In the genomic region with DNA sequence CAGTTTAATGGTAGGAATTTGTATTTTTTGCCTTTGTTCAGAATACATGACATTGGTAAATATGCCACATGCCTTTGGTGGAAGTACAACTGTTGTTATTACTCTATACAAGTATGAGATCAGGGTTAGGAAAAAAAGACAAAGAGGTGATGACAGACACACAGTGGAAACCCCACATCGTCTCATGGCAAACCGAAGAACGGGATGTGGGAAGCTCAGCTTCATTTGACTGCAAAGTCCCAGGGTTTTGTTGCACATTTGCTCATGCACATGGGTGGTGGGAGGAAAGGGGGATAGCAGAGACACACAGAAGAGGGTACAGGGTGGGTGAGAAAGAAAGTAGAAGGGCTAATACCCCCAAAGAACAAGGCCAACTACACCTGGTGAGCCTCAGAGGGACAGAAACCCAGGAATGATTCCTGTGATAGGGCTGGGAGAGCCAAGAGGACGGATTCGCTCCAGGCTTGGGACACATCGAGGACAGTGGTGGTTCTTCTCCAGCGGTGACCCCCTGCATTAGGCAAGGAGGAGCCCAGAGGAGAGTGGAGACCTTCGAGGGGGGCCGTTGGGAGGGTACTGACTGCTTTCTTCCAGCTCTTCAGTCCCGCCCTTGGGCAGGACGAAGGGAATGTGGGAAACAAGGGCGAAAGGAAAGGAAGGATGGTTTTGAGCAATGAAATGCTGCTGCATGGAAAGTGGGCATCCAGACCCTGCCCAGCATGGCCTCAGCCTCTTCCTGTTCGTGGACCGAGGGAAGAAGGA, we compare ENCODE assay signal across 10 cellular contexts. TPM values are rescaled to one million over a fixed set of nuclear protein-coding genes. Genes with fewer than 3 reads are reported as not detected.
DNase-seq lines count a peak whose midpoint lies in the region; ATAC-seq and TF ChIP-seq lines count a peak whose summit lies in the region.
"Had no signal": no experiment of that assay in that cellular context is flagged by ENCODE, and none has a peak within 500 bp of the region (broad histone marks: within the 10 kb centered on the region; RNA-seq: fewer than 3 reads in every experiment).

No MANE protein-coding gene starts in this region.

- peak overlapping the region; percentile 99 for H3K27ac Mint-ChIP-seq in activated CD8-positive, alpha-beta T cell treated with anti-CD3 and anti-CD28 coated beads, Interleukin-2, amount 10 ng/mL, durations not matched to agents 7 days and 5 days

- in situ Hi-C loops in KBM-7 (cut with MboI; ENCODE audit: low pct_unique_long_range_greater_than_20kb, low sequenced_read_pairs) = no loop called here

- H3K4me3 Mint-ChIP-seq in activated CD8-positive, alpha-beta T cell treated with anti-CD3 and anti-CD28 coated beads, Interleukin-2, amount 10 ng/mL, durations not matched to agents 7 days and 5 days = peak overlapping the region; percentile 71

- peak; percentile 41 for DNase-seq in stimulated activated CD4-positive, alpha-beta T cell treated with anti-CD3 and anti-CD28 coated beads, Interleukin-1b, Interleukin-23, amount 100 ng/mL, for 48 hours
- DNase-seq in stimulated activated CD4-positive, alpha-beta T cell treated with anti-CD3 and anti-CD28 coated beads, Interleukin-4, amount 100 ng/mL, for 1 hour = no peak
- peak; percentile 62 for DNase-seq in activated CD8-positive, alpha-beta T cell treated with anti-CD3 and anti-CD28 coated beads, Interleukin-2, amount 10 ng/mL, durations not matched to agents 7 days and 5 days
- DNase-seq in lower lobe of right lung (no peak), MV-4-11 (lab: John Stamatoyannopoulos, UW) (no peak), NCI-H446 treated with DMSO at 0.1 percent for 48 hours (lab: John Stamatoyannopoulos, UW) (no peak), KBM-7 (no peak), NCI-H82 (lab: John Stamatoyannopoulos, UW) (no peak)

- no peak for TF ChIP-seq CTCF in lower lobe of right lung (IDR thresholded peaks at IDR 0.05)

- H3K4me3 ChIP-seq in lower lobe of right lung = peak overlapping the region; percentile 7
- H3K4me3 ChIP-seq: psoas muscle had no signal

- H3K4me1 ChIP-seq in lower lobe of right lung = peaks cover 56% of the 10 kb centered on the region

- intact Hi-C loops in lower lobe of right lung (cut with DNase I) = no loop called here

- H3K27me3 ChIP-seq in lower lobe of right lung (ENCODE audit: low read depth) = no peaks in the 10 kb centered on the region

- CTCF ChIA-PET in activated CD8-positive, alpha-beta T cell treated with anti-CD3 and anti-CD28 coated beads, Interleukin-2, amount 10 ng/mL, durations not matched to agents 7 days and 5 days (lab: Charles Lee) = interaction anchor here (0.6 to 10.9 kb wide), 12 partner anchors 9 to 183 kb away, joined by 3 to 288 read pairs (median 10); a partner anchor contains a TSS

- H3K9me3 Mint-ChIP-seq in activated CD8-positive, alpha-beta T cell treated with anti-CD3 and anti-CD28 coated beads, Interleukin-2, amount 10 ng/mL, durations not matched to agents 7 days and 5 days (ENCODE audit: insufficient read depth) = no peaks in the 10 kb centered on the region

- H3K27ac ChIP-seq in lower lobe of right lung = peak overlapping the region; percentile 50
- H3K27ac ChIP-seq: C4-2B had no signal

- peaks cover 98% of the 10 kb centered on the region for H3K36me3 ChIP-seq in lower lobe of right lung

- H3K36me3 Mint-ChIP-seq in activated CD8-positive, alpha-beta T cell treated with anti-CD3 and anti-CD28 coated beads, Interleukin-2, amount 10 ng/mL, durations not matched to agents 7 days and 5 days (ENCODE audit: low read depth) = peaks cover 92% of the 10 kb centered on the region

- ATAC-seq in activated CD8-positive, alpha-beta T cell treated with anti-CD3 and anti-CD28 coated beads, Interleukin-2, amount 10 ng/mL, durations not matched to agents 7 days and 5 days = peak; percentile 36
- ATAC-seq in lower lobe of right lung = no peak
- ATAC-seq: psoas muscle had no signal

- H3K4me1 Mint-ChIP-seq in activated CD8-positive, alpha-beta T cell treated with anti-CD3 and anti-CD28 coated beads, Interleukin-2, amount 10 ng/mL, durations not matched to agents 7 days and 5 days (ENCODE audit: low read depth) = peaks cover 93% of the 10 kb centered on the region

- no peaks in the 10 kb centered on the region for H3K9me3 ChIP-seq in lower lobe of right lung
- H3K9me3 ChIP-seq: psoas muscle had no signal

- H3K27me3 Mint-ChIP-seq in activated CD8-positive, alpha-beta T cell treated with anti-CD3 and anti-CD28 coated beads, Interleukin-2, amount 10 ng/mL, durations not matched to agents 7 days and 5 days (ENCODE audit: low read depth) = no peaks in the 10 kb centered on the region

- POLR2A ChIA-PET in activated CD8-positive, alpha-beta T cell treated with anti-CD3 and anti-CD28 coated beads, Interleukin-2, amount 10 ng/mL, durations not matched to agents 7 days and 5 days (lab: Charles Lee) = interaction anchor here (0.7 to 8.0 kb wide), 14 partner anchors 8 to 126 kb away, joined by 3 to 103 read pairs (median 20); a partner anchor contains a TSS

RNA-seq across cellular contexts. Expression of a gene that starts 8.1 kb away (rescaled TPM):
- total RNA-seq in activated CD8-positive, alpha-beta T cell treated with anti-CD3 and anti-CD28 coated beads, Interleukin-2, amount 10 ng/mL, durations not matched to agents 7 days and 5 days = 10 to 100 TPM; 46.6 to 48.9 TPM
- 6.8 TPM for total RNA-seq in lower lobe of right lung

RNA-seq across cellular contexts. Expression of a gene that starts 10.6 kb away (rescaled TPM):
- total RNA-seq in activated CD8-positive, alpha-beta T cell treated with anti-CD3 and anti-CD28 coated beads, Interleukin-2, amount 10 ng/mL, durations not matched to agents 7 days and 5 days = 10 to 100 TPM; 31.2 to 32.5 TPM
- total RNA-seq in lower lobe of right lung = 32.4 TPM

RNA-seq across cellular contexts. Expression of a gene that starts 17.7 kb away (rescaled TPM):
- 100 to 1,000 TPM; 112 to 131 TPM for total RNA-seq in activated CD8-positive, alpha-beta T cell treated with anti-CD3 and anti-CD28 coated beads, Interleukin-2, amount 10 ng/mL, durations not matched to agents 7 days and 5 days
- total RNA-seq in lower lobe of right lung = 2.3 TPM

RNA-seq across cellular contexts. Expression of a gene that starts 30.6 kb away (rescaled TPM):
- 100 to 1,000 TPM; 217 to 228 TPM for total RNA-seq in activated CD8-positive, alpha-beta T cell treated with anti-CD3 and anti-CD28 coated beads, Interleukin-2, amount 10 ng/mL, durations not matched to agents 7 days and 5 days
- 121 TPM for total RNA-seq in lower lobe of right lung

RNA-seq across cellular contexts. Expression of a gene that starts 31.5 kb away (rescaled TPM):
- total RNA-seq in activated CD8-positive, alpha-beta T cell treated with anti-CD3 and anti-CD28 coated beads, Interleukin-2, amount 10 ng/mL, durations not matched to agents 7 days and 5 days = 100 to 1,000 TPM; 195 to 201 TPM
- 32.0 TPM for total RNA-seq in lower lobe of right lung

Comparison
In these comparisons a context has a peak if more than half of its experiments do, and no peak if none do; other contexts are left out.
1. DNase-seq: peak in stimulated activated CD4-positive, alpha-beta T cell treated with anti-CD3 and anti-CD28 coated beads, Interleukin-1b, Interleukin-23, amount 100 ng/mL, for 48 hours (single experiment) and activated CD8-positive, alpha-beta T cell treated with anti-CD3 and anti-CD28 coated beads, Interleukin-2, amount 10 ng/mL, durations not matched to agents 7 days and 5 days (single experiment); none in stimulated activated CD4-positive, alpha-beta T cell treated with anti-CD3 and anti-CD28 coated beads, Interleukin-4, amount 100 ng/mL, for 1 hour (single experiment), lower lobe of right lung (single experiment), MV-4-11 (single experiment), NCI-H446 treated with DMSO at 0.1 percent for 48 hours (single experiment), KBM-7 (single experiment) and NCI-H82 (single experiment).
2. RNA of a gene that starts 17.7 kb away (total RNA-seq): 112 to 131 TPM in activated CD8-positive, alpha-beta T cell treated with anti-CD3 and anti-CD28 coated beads, Interleukin-2, amount 10 ng/mL, durations not matched to agents 7 days and 5 days; 2.3 TPM in lower lobe of right lung (single experiment); every median in the first group is over 10 times any median in the second.